ENCODE assay signal across 8 cellular contexts in the genomic region with DNA sequence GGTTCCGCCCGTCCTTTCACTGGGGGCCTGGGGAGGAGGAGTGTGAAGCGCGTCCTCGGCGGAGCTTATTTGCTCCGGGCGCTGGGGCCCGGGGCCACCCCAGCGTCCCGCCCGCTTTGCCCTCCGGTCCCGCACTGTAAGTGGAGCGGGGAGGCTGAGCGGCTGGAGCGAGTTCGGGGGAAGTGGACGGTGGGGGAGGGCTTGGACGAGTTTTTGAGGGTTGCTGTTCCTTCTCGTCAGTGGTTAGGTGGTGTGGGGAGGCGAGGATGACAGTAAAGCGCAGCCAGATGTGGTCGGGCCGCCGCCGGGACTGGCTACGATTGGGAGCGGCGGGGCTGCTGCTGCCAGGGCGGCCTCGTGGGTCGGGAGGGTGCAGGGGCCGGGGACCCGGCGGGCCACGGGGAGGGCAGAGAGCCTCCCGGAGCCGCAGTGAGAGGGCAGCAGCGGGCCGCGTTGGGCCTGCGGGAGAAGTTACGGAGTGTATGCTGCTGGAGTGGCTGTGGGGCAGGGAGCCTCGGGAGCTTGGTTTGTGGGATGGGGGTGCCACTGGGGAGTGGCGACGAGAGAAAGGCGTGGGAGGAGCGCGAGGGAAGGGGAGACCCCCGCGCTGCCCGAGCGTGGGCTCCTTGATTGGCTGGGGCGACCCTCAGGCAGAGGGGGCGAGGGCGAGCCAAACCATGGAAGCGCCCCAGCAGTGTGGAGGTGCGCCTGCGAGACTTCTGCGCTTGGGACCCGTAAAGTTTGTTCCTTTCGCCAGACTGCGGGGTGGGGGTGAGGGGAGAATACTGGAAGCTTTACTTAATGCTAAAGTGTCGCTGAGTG. TPM values are rescaled to one million over a fixed set of nuclear protein-coding genes. Genes with fewer than 3 reads are reported as not detected.
DNase-seq lines count a peak whose midpoint lies in the region; ATAC-seq, FAIRE-seq and TF ChIP-seq lines count a peak whose summit lies in the region.

No MANE protein-coding gene starts in this region.

- no peaks in the 10 kb centered on the region for H3K36me3 ChIP-seq in GM12878 (ENCODE audit: control insufficient read depth in 2 of 2, insufficient read depth in 2 of 2, low read length in 1 of 2)
- no peaks in the 10 kb centered on the region for H3K36me3 ChIP-seq in iPS-20b (ENCODE audit: insufficient read depth, low read depth, low read length)

- DNase-seq in GM03348 (ENCODE audit: low spot score): peak; percentile 87
- DNase-seq in NCI-H2107 (lab: John Stamatoyannopoulos, UW): peak; percentile 54
- DNase-seq in GM12878 (ENCODE audit: low read depth, low spot score): no peak
- no peak for DNase-seq in cortex of kidney (lab: John Stamatoyannopoulos, UW)
- DNase-seq in cerebellum (ENCODE audit: low spot score): no peak

- intact Hi-C loops in GM12878 (cut with micrococcal nuclease; ENCODE audit: unreplicated experiment): loop anchor here (10.0 kb wide), 1 partner anchor 388 kb away; no protein-coding TSS in a partner anchor

- 16% methylated on average over 49 of the region's 65 CpGs for WGBS in GM12878 (ENCODE audit: insufficient coverage, insufficient replicate concordance, low lambda C conversion rate, missing lambda C conversion rate)

- no peak overlapping the region for H2AFZ ChIP-seq in GM12878 (ENCODE audit: control insufficient read depth, low read depth, low read length)

- no peak for FAIRE-seq in GM12878 (lab: Jason Lieb, UNC)

- CTCF ChIA-PET in GM12878 (lab: Yijun Ruan, JAX): interaction anchor here (0.6 kb wide), 1 partner anchor 167 kb away, joined by 3 read pairs; no protein-coding TSS in a partner anchor

- TF ChIP-seq POLR2A in GM12878 (IDR thresholded peaks at IDR 0.05; ENCODE audit: low read depth, low read length) (no peak), GM18505 (IDR thresholded peaks at IDR 0.05; ENCODE audit: borderline replicate concordance, extremely low read depth, insufficient read depth, insufficient read length) (no peak)

- no TSS peak for BruUV-seq in GM12878 (replicated peaks; lab: Mats Ljungman, UMichigan)

- no peak for TF ChIP-seq EP300 in GM12878 (IDR thresholded peaks at IDR 0.05; ENCODE audit: borderline replicate concordance in 1 of 2, control insufficient read depth in 1 of 2, low read depth in 2 of 2, low read length in 2 of 2)

- no peak overlapping the region for H3K4me2 ChIP-seq in GM12878 (ENCODE audit: control insufficient read depth, insufficient read depth)

- POLR2A ChIA-PET in GM12878 (lab: Charles Lee): no interaction called here

- H3K27me3 ChIP-seq in GM12878 (replicated peaks in 1 of 2; ENCODE audit: control insufficient read depth in 2 of 2, insufficient read depth in 2 of 2, low read length in 1 of 2) (peaks cover 10 to 11% of the 10 kb centered on the region in 2 experiments), iPS-20b (ENCODE audit: insufficient read depth, low read length) (no peaks in the 10 kb centered on the region)

- no peak overlapping the region for H3K9ac ChIP-seq in GM12878 (ENCODE audit: control insufficient read depth, insufficient read depth, low read length)
- H3K9ac ChIP-seq in iPS-20b (ENCODE audit: low read depth, low read length): peak overlapping the region; percentile 89

- TF ChIP-seq CTCF in GM12878 (IDR thresholded peaks at IDR 0.05 in 2 of 3, conservative IDR thresholded peaks at IDR 0.05 in 1 of 3; ENCODE audit: control insufficient read depth in 2 of 3, extremely low read depth in 1 of 3, insufficient read depth in 1 of 3, low read depth in 3 of 3, low read length in 3 of 3): no peak; a peak in 1 of 6 replicates

- in situ Hi-C loops in GM12878 (cut with MboI): no loop called here

- TF ChIP-seq RAD21 in GM12878 (IDR thresholded peaks at IDR 0.05; ENCODE audit: insufficient read depth, low read depth, low read length): no peak

- SMC1A ChIA-PET in GM12878 (lab: Charles Lee; ENCODE audit: uncharacterized antibody, unreplicated experiment): interaction anchor here (0.8 to 1.1 kb wide), 3 partner anchors 33 to 832 kb away, joined by 3 to 4 read pairs (median 3); no protein-coding TSS in a partner anchor

- H3K79me2 ChIP-seq in GM12878 (ENCODE audit: control insufficient read depth, insufficient read depth, low read length): no peaks in the 10 kb centered on the region

- no peaks in the 10 kb centered on the region for H4K20me1 ChIP-seq in GM12878 (ENCODE audit: control insufficient read depth, insufficient read depth)

- H3K27ac ChIP-seq in GM12878 (ENCODE audit: control insufficient read depth, insufficient read depth) (no peak overlapping the region), iPS-20b (ENCODE audit: low read length) (no peak overlapping the region), skin epidermis (peak overlapping the region; percentile 15 to 93 (median 85))

- no peaks in the 10 kb centered on the region for H3K9me3 ChIP-seq in GM12878 (replicated peaks; ENCODE audit: control insufficient read depth, insufficient read depth, low read length)
- H3K9me3 ChIP-seq in iPS-20b (ENCODE audit: insufficient read depth, low read depth, low read length): no peaks in the 10 kb centered on the region

- H3K4me3 ChIP-seq in GM12878: no peak overlapping the region
- peak overlapping the region; percentile 99 for H3K4me3 ChIP-seq in iPS-20b (ENCODE audit: low read length)
- H3K4me3 ChIP-seq in skin epidermis: peak overlapping the region; percentile 48 to 75 (median 55)

- H3K4me1 ChIP-seq in GM12878 (ENCODE audit: control insufficient read depth, insufficient read depth, low read length) (no peaks in the 10 kb centered on the region), iPS-20b (ENCODE audit: insufficient read depth, low read length) (peaks cover 39% of the 10 kb centered on the region)

- RAD21 ChIA-PET in GM12878 (lab: Charles Lee; ENCODE audit: unreplicated experiment): no interaction called here

- peak; percentile 62 for ATAC-seq in GM12878
- no peak for ATAC-seq in GM18505 (IDR thresholded peaks at IDR 0.05; ENCODE audit: unreplicated experiment)

TF ChIP-seq in GM12878, 131 proteins besides CTCF, POLR2A, EP300 and RAD21:
- TF ChIP-seq IKZF1 (conservative IDR thresholded peaks at IDR 0.05) (peak; percentile 28; the same call in 1 of the 2 replicates), GATAD2B (conservative IDR thresholded peaks at IDR 0.05; ENCODE audit: low read depth) (0 out of 2 replicates have a peak, but pooled peaks have one; percentile 35), EGR1 (IDR thresholded peaks at IDR 0.05; ENCODE audit: borderline replicate concordance in 1 of 2, low read depth in 2 of 2, low read length in 2 of 2) (no peak)
- TF ChIP-seq, protein P1, sequence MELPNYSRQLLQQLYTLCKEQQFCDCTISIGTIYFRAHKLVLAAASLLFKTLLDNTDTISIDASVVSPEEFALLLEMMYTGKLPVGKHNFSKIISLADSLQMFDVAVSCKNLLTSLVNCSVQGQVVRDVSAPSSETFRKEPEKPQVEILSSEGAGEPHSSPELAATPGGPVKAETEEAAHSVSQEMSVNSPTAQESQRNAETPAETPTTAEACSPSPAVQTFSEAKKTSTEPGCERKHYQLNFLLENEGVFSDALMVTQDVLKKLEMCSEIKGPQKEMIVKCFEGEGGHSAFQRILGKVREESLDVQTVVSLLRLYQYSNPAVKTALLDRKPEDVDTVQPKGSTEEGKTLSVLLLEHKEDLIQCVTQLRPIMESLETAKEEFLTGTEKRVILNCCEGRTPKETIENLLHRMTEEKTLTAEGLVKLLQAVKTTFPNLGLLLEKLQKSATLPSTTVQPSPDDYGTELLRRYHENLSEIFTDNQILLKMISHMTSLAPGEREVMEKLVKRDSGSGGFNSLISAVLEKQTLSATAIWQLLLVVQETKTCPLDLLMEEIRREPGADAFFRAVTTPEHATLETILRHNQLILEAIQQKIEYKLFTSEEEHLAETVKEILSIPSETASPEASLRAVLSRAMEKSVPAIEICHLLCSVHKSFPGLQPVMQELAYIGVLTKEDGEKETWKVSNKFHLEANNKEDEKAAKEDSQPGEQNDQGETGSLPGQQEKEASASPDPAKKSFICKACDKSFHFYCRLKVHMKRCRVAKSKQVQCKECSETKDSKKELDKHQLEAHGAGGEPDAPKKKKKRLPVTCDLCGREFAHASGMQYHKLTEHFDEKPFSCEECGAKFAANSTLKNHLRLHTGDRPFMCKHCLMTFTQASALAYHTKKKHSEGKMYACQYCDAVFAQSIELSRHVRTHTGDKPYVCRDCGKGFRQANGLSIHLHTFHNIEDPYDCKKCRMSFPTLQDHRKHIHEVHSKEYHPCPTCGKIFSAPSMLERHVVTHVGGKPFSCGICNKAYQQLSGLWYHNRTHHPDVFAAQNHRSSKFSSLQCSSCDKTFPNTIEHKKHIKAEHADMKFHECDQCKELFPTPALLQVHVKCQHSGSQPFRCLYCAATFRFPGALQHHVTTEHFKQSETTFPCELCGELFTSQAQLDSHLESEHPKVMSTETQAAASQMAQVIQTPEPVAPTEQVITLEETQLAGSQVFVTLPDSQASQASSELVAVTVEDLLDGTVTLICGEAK (IDR thresholded peaks at IDR 0.05; ENCODE audit: borderline replicate concordance): no peak

RNA-seq across cellular contexts. Expression of a gene that starts 2.1 kb away (rescaled TPM):
- 4.3 and 5.3 TPM in 2 replicates for total RNA-seq in GM12878 (2013; cell fraction: nucleolus; rRNA removed)
- total RNA-seq in GM12878 (2014; rRNA removed) (0.17 and 0.82 TPM in 2 replicates), GM12878 (2014; rRNA removed; fragmentation: Illumina TruSeq; extraction: Trizol) (0.22 and 0.46 TPM in 2 replicates), GM12878 (2021) (0.43 and 0.51 TPM in 2 replicates), cerebellum (416 TPM)
- polyA plus RNA-seq in GM12878 (2011; ENCODE audit: low read depth): not detected
- polyA plus RNA-seq in GM12878 (2011; rRNA removed) (13.6 and 15.0 TPM in 2 replicates), GM12878 (2014; fragmentation: Illumina TruSeq; extraction: Trizol) (0.26 and 0.27 TPM in 2 replicates), GM12878 (2014; fragmentation: Nextera tagmentation; extraction: Ambion mirVana) (under 1 TPM; 0.03 to 0.18 TPM), GM12878 (2014; rRNA removed) (0.16 and 0.17 TPM in 2 replicates), GM12878 (2016; fragmentation: Nextera tagmentation; extraction: Ambion mirVana) (under 1 TPM; 0.20 to 0.53 TPM)
- polyA plus RNA-seq in GM12878 (2011; cell fraction: cytosol; rRNA removed): 9.3 and 9.6 TPM in 2 replicates
- polyA plus RNA-seq in GM12878 (2011; cell fraction: nucleus; rRNA removed): 12.5 and 23.8 TPM in 2 replicates
- polyA plus RNA-seq in GM12878 (2012): 0.21 TPM in 1 of 2 replicates, not detected in the other
- polyA minus RNA-seq in GM12878 (2011; rRNA and poly(A)+ RNA removed): 27.7 and 57.0 TPM in 2 replicates
- 8.0 and 8.8 TPM in 2 replicates for polyA minus RNA-seq in GM12878 (2011; cell fraction: cytosol; rRNA and poly(A)+ RNA removed)
- 29.5 and 30.4 TPM in 2 replicates for polyA minus RNA-seq in GM12878 (2011; cell fraction: nucleus; rRNA and poly(A)+ RNA removed)

Comparison
In these comparisons a context has a peak if more than half of its experiments do, and no peak if none do; other contexts are left out.
1. DNase-seq: peak in GM03348 (single experiment) and NCI-H2107 (single experiment); none in GM12878 (single experiment), cortex of kidney (single experiment) and cerebellum (single experiment).
2. H3K27ac ChIP-seq: peak in skin epidermis (21 of 21); none in GM12878 (single experiment) and iPS-20b (single experiment).
3. RNA of a gene that starts 2.1 kb away (total RNA-seq): 416 TPM in cerebellum (single experiment); 0.17 to 5.3 TPM in GM12878; every median in the first group is over 10 times any median in the second.